Comparison of ENCODE assay signal across 24 cellular contexts in genomic region chrX:147781844-147782243, GRCh38.
"Had no signal": no experiment of that assay in that cellular context is flagged by ENCODE, and none has a peak within 500 bp of the region (broad histone marks: within the 10 kb centered on the region; RNA-seq: fewer than 3 reads in every experiment).

No MANE protein-coding gene starts in this region.

- H3K27ac Mint-ChIP-seq: dendritic cell treated with granulocyte-macrophage colony-stimulating factor and Interleukin-4, amounts not matched to agents 40 ng/mL and 50 ng/mL, for 4 days; effector memory CD8-positive, alpha-beta T cell; endodermal cell; mesothelial cell of epicardium; naive B cell; naive thymus-derived CD8-positive, alpha-beta T cell had no signal

- H3K9me3 Mint-ChIP-seq: dendritic cell treated with granulocyte-macrophage colony-stimulating factor and Interleukin-4, amounts not matched to agents 40 ng/mL and 50 ng/mL, for 4 days; effector memory CD8-positive, alpha-beta T cell had no signal

- DNase-seq: cortex of kidney; effector CD8-positive, alpha-beta T cell; effector memory CD8-positive, alpha-beta T cell; endodermal cell; erythroblast; esophagus squamous epithelium; foreskin fibroblast; foreskin melanocyte; gastrocnemius medialis; glutamatergic neuron; head of caudate nucleus; heart right ventricle; hippocampal formation; left cardiac atrium; left lung; left ventricle myocardium superior; lower lobe of right lung; mesenchymal stem cell; mucosa of descending colon; naive B cell; naive thymus-derived CD8-positive, alpha-beta T cell had no signal

- H3K4me1 Mint-ChIP-seq: endodermal cell; mesothelial cell of epicardium; naive B cell; naive thymus-derived CD8-positive, alpha-beta T cell had no signal

- ATAC-seq: effector memory CD8-positive, alpha-beta T cell; esophagus mucosa; gastrocnemius medialis; heart right ventricle; left cardiac atrium; left lung; left ventricle myocardium superior; lower lobe of right lung; mucosa of descending colon; naive thymus-derived CD8-positive, alpha-beta T cell had no signal

- H3K27me3 Mint-ChIP-seq: dendritic cell treated with granulocyte-macrophage colony-stimulating factor and Interleukin-4, amounts not matched to agents 40 ng/mL and 50 ng/mL, for 4 days; naive B cell; naive thymus-derived CD8-positive, alpha-beta T cell had no signal

- H3K36me3 Mint-ChIP-seq: mesothelial cell of epicardium; naive B cell; naive thymus-derived CD8-positive, alpha-beta T cell had no signal

- H3K4me3 Mint-ChIP-seq: dendritic cell treated with granulocyte-macrophage colony-stimulating factor and Interleukin-4, amounts not matched to agents 40 ng/mL and 50 ng/mL, for 4 days; effector memory CD8-positive, alpha-beta T cell; endodermal cell; mesothelial cell of epicardium; naive B cell; naive thymus-derived CD8-positive, alpha-beta T cell had no signal
